In genomic region chr9:112194969-112195431, GRCh38 we compare ENCODE assay signal across 19 cellular contexts. TPM values are rescaled to one million over a fixed set of nuclear protein-coding genes. Genes with fewer than 3 reads are reported as not detected.
A peak's percentile ranks its signal among the peaks of the same experiment; 100 is the strongest.
DNase-seq lines count a peak whose midpoint lies in the region; ATAC-seq and TF ChIP-seq lines count a peak whose summit lies in the region.
"Had no signal": no experiment of that assay in that cellular context is flagged by ENCODE, and none has a peak within 500 bp of the region (broad histone marks: within the 10 kb centered on the region; RNA-seq: fewer than 3 reads in every experiment).

No MANE protein-coding gene starts in this region.

- TF ChIP-seq CTCF in astrocyte of the spinal cord (IDR thresholded peaks at IDR 0.05; ENCODE audit: low read depth, low read length) (no peak), thoracic aorta (IDR thresholded peaks at IDR 0.05) (no peak)

- DNase-seq in LHCN-M2 (ENCODE audit: low read depth), result peak; percentile 39
- peak; percentile 13 for DNase-seq in astrocyte of the spinal cord (ENCODE audit: low read depth, low spot score)
- no peak for DNase-seq in left ventricle myocardium superior
- DNase-seq in thoracic aorta (ENCODE audit: low spot score), result no peak
- no peak for DNase-seq in NCI-H1417 treated with DMSO at 0.1 percent for 48 hours (lab: John Stamatoyannopoulos, UW)
- DNase-seq in mucosa of gallbladder (ENCODE audit: low spot score), result no peak
- DNase-seq in NCI-H1105 treated with DMSO at 0.1 percent for 48 hours (lab: John Stamatoyannopoulos, UW), result no peak
- DNase-seq: activated CD4-positive, alpha-beta memory T cell treated with anti-CD3 and anti-CD28 coated beads for 36 hours; amniotic stem cell; DND-41; dorsolateral prefrontal cortex; esophagus squamous epithelium; Karpas-422; NCI-H1930; NCI-H774; nucleus accumbens; T1000 had no signal

- intact Hi-C loops in left ventricle myocardium superior (cut with micrococcal nuclease), result no loop called here

- H3K36me3 ChIP-seq in thoracic aorta, result no peaks in the 10 kb centered on the region
- H3K36me3 ChIP-seq: esophagus squamous epithelium had no signal

- H3K27ac ChIP-seq in thoracic aorta, result peak overlapping the region; percentile 64 to 73
- H3K27ac ChIP-seq: C4-2B had no signal

- H3K27me3 ChIP-seq in thoracic aorta (replicated peaks; ENCODE audit: insufficient read depth), result no peaks in the 10 kb centered on the region
- H3K27me3 ChIP-seq: dorsolateral prefrontal cortex, esophagus squamous epithelium had no signal

- ATAC-seq in left ventricle myocardium superior (peak; percentile 87), thoracic aorta (ENCODE audit: insufficient number of reproducible peaks, low FRiP score, low read depth) (no peak)

- H3K4me1 ChIP-seq in thoracic aorta (ENCODE audit: control insufficient read depth in 1 of 2, low read depth in 2 of 2), result peaks cover 4 to 20% of the 10 kb centered on the region in 2 donors
- H3K4me1 ChIP-seq: esophagus squamous epithelium had no signal

- H3K9me3 ChIP-seq in thoracic aorta, result no peaks in the 10 kb centered on the region
- H3K9me3 ChIP-seq: esophagus squamous epithelium had no signal

- no peak overlapping the region for H3K4me3 ChIP-seq in astrocyte of the spinal cord (ENCODE audit: low read depth, low read length)
- peak overlapping the region; percentile 22 for H3K4me3 ChIP-seq in thoracic aorta
- H3K4me3 ChIP-seq: dorsolateral prefrontal cortex, esophagus squamous epithelium, smooth muscle cell had no signal

- in situ Hi-C loops in astrocyte of the spinal cord (cut with HindIII; ENCODE audit: low sequenced_read_pairs), result no loop called here

RNA-seq across cellular contexts. Expression of gene SUSD1, which starts 19.9 kb away (rescaled TPM):
- total RNA-seq in LHCN-M2 (2014; rRNA removed) (5.5 and 6.8 TPM in 2 replicates), left ventricle myocardium superior (6.8 TPM), thoracic aorta (10 to 100 TPM; 13.1 to 24.0 TPM), mucosa of gallbladder (20.5 TPM)
- 6.9 TPM for polyA plus RNA-seq in LHCN-M2 (2012)

Comparison
In these comparisons a context has a peak if more than half of its experiments do, and no peak if none do; other contexts are left out.
1. DNase-seq: peak in LHCN-M2 (single experiment) and astrocyte of the spinal cord (single experiment); none in left ventricle myocardium superior (single experiment), thoracic aorta (single experiment), NCI-H1417 treated with DMSO at 0.1 percent for 48 hours (single experiment), mucosa of gallbladder (single experiment) and NCI-H1105 treated with DMSO at 0.1 percent for 48 hours (single experiment).